ENCODE assay signal across 19 cellular contexts in the genomic region with DNA sequence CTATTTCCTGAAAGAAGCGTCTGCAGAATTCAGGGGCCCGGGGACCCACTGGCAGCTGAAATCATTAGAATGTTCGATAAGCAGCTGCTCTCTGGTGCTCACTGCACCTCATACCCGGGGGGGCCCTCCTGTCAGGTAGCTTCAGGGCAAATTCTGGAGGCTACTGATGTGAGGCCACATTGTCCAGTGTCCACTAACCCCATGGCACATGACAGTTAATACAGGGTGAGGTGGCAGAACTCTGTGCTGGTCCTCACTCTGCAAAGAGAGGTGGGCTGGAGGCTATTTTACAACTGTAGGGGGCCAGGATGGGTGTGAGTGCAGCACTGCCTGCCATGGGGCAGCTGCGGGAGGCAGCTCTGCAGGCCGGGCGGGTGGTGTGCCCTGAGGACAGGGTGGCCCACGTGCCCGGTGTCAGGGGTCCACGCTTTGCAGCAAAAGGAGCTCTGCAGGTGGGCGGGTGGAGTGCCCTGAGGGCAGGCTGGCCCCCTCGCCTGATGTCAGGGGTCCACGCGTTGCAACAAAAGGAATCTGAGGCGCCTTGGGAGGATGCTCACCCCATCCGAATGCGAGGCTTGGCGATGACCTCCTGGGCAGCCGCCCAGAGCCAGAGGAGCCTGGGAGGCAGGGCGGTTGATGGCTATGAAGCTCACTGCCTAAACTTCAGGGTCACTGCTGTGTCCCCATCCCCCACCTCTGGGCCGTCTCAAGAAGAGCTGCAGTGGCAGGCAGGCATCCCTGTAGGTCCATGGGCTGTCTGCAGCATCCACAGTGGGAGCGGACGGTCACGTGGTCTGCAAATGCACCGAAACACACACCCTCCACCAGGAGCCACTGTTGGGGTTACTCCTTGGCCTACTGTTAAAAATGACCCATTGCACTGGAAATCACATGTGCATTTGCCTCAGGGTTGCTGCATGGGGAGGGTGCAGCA.
DNase-seq lines count a peak whose midpoint lies in the region; ATAC-seq, FAIRE-seq and TF ChIP-seq lines count a peak whose summit lies in the region.
"Had no signal": no experiment of that assay in that cellular context is flagged by ENCODE, and none has a peak within 500 bp of the region (broad histone marks: within the 10 kb centered on the region; RNA-seq: fewer than 3 reads in every experiment).

No MANE protein-coding gene starts in this region.

- H3F3A ChIP-seq in neural progenitor cell (ENCODE audit: low read depth), result peaks cover 5% of the 10 kb centered on the region

- H3K9ac ChIP-seq in K562 (ENCODE audit: insufficient read depth in 1 of 2, low read depth in 2 of 2, low read length in 2 of 2) (no peak overlapping the region), neural progenitor cell (no peak overlapping the region)

- no peak for FAIRE-seq in K562 (lab: Jason Lieb, UNC)
- FAIRE-seq: A549, D721Med, GM12892, GM19239 had no signal

- H3K4me2 ChIP-seq in K562 (ENCODE audit: insufficient read depth, low read length) (no peak overlapping the region), neural progenitor cell (no peak overlapping the region)
- H3K4me2 ChIP-seq: A549 had no signal

- H3K9me3 Mint-ChIP-seq in chondrocyte (ENCODE audit: low read depth), result no peaks in the 10 kb centered on the region
- H3K9me3 Mint-ChIP-seq in neural progenitor cell, result peaks cover 2% of the 10 kb centered on the region
- H3K9me3 Mint-ChIP-seq: CD14-positive monocyte; CD8-positive, alpha-beta T cell; H9 had no signal

- CTCF ChIA-PET in K562 (lab: Yijun Ruan, JAX; ENCODE audit: low intra/inter-chr PET ratio), result no interaction called here

- TF ChIP-seq CTCF in K562 (IDR thresholded peaks at IDR 0.05 in 2 of 3, conservative IDR thresholded peaks at IDR 0.05 in 1 of 3; ENCODE audit: insufficient read depth in 2 of 3, low read depth in 1 of 3, low read length in 3 of 3) (no peak), chondrocyte (IDR thresholded peaks at IDR 0.05) (no peak), neural progenitor cell (IDR thresholded peaks at IDR 0.05) (no peak), stomach (IDR thresholded peaks at IDR 0.05) (no peak)

- no peaks in the 10 kb centered on the region for H3K4me1 Mint-ChIP-seq in chondrocyte (ENCODE audit: low read depth)
- peaks cover 24% of the 10 kb centered on the region for H3K4me1 Mint-ChIP-seq in neural progenitor cell
- H3K4me1 Mint-ChIP-seq: CD14-positive monocyte had no signal

- intact Hi-C loops in K562 (cut with micrococcal nuclease) (no loop called here), stomach (cut with DNase I; ENCODE audit: low total_unique reads) (no loop called here)

- H3K9me1 ChIP-seq in K562 (ENCODE audit: control insufficient read depth, insufficient read depth, low read length), result no peaks in the 10 kb centered on the region

- no peak for TF ChIP-seq RAD21 in K562 (CRISPR knock-in tag; conservative IDR thresholded peaks at IDR 0.05 in 1 of 2, IDR thresholded peaks at IDR 0.05 in 1 of 2)

- no peak overlapping the region for H3K4me3 ChIP-seq in K562
- H3K4me3 ChIP-seq in neural progenitor cell, result no peak overlapping the region
- H3K4me3 ChIP-seq in stomach, result no peak overlapping the region
- H3K4me3 ChIP-seq: A549 had no signal

- H3K27ac Mint-ChIP-seq in chondrocyte (ENCODE audit: unreplicated experiment) (no peak overlapping the region), neural progenitor cell (peak overlapping the region; percentile 24)
- H3K27ac Mint-ChIP-seq: CD8-positive, alpha-beta T cell; H9 had no signal

- TF ChIP-seq POLR2A in K562 (conservative IDR thresholded peaks at IDR 0.05) (no peak), stomach (IDR thresholded peaks at IDR 0.05) (no peak)

- no TSS peak for BruUV-seq in K562 (replicated peaks; lab: Mats Ljungman, UMichigan)

- H2AFZ ChIP-seq in K562 (ENCODE audit: low read depth, low read length) (no peak overlapping the region), neural progenitor cell (replicated peaks) (no peak overlapping the region)

- DNase-seq in K562 (ENCODE audit: extremely low read depth in 1 of 4, low spot score in 3 of 4) (no peak), chondrocyte (ENCODE audit: low spot score) (peak; percentile 90), neural progenitor cell (ENCODE audit: low spot score) (no peak), stomach (peak; percentile 22), NCI-H345 (lab: John Stamatoyannopoulos, UW) (no peak)
- DNase-seq: COR-L47, DMS153, DMS79 treated with DMSO at 0.1 percent for 48 hours, GDM1, GOT3, H9 had no signal

- H3K27ac ChIP-seq in K562 (ENCODE audit: extremely low read depth, low read depth, low read length), result no peak overlapping the region
- H3K27ac ChIP-seq in neural progenitor cell, result no peak overlapping the region
- H3K27ac ChIP-seq in stomach, result no peak overlapping the region
- H3K27ac ChIP-seq: A549, HL-60 had no signal

- H4K20me1 ChIP-seq in K562 (replicated peaks; ENCODE audit: control insufficient read depth, insufficient read depth, low read length), result no peaks in the 10 kb centered on the region; the same call in 1 of the 2 replicates
- H4K20me1 ChIP-seq in neural progenitor cell (ENCODE audit: low read depth), result no peaks in the 10 kb centered on the region

- 2% methylated on average over 15 of the region's 25 CpGs for WGBS in K562 (ENCODE audit: insufficient coverage, low coverage, missing lambda C conversion rate)
- 82 to 95% (median 86%) methylated on average over 17 to 25 of the region's 25 CpGs for WGBS in stomach, 5 donors

- H3K27me3 Mint-ChIP-seq in chondrocyte (ENCODE audit: low read depth) (no peaks in the 10 kb centered on the region), neural progenitor cell (ENCODE audit: insufficient read depth, low read depth) (peaks cover 10% of the 10 kb centered on the region)

- H3K9me3 ChIP-seq in K562 (replicated peaks; ENCODE audit: control insufficient read depth, insufficient read depth, low read depth, low read length), result no peaks in the 10 kb centered on the region
- no peaks in the 10 kb centered on the region for H3K9me3 ChIP-seq in neural progenitor cell (ENCODE audit: low read depth)
- no peaks in the 10 kb centered on the region for H3K9me3 ChIP-seq in stomach
- H3K9me3 ChIP-seq: A549 had no signal

- ATAC-seq in K562, result peak; percentile 57; the same call in 1 of the 3 replicates
- ATAC-seq in GM18511 (IDR thresholded peaks at IDR 0.05; ENCODE audit: unreplicated experiment), result no peak
- ATAC-seq: A549; CD8-positive, alpha-beta T cell had no signal

- H3K27me3 ChIP-seq in K562 (ENCODE audit: control insufficient read depth in 2 of 2, insufficient read depth in 2 of 2, low read length in 2 of 2) (peaks cover 5 to 41% of the 10 kb centered on the region in 2 experiments; a peak in 4 of 5 replicates), neural progenitor cell (no peaks in the 10 kb centered on the region), stomach (peaks cover 0 to 69% (median 26%) of the 10 kb centered on the region in 3 donors)

- in situ Hi-C loops in K562 (cut with MboI), result no loop called here

- H3K4me1 ChIP-seq in K562 (replicated peaks in 1 of 2; ENCODE audit: control insufficient read depth in 2 of 2, insufficient read depth in 2 of 2, low read length in 2 of 2) (no peaks in the 10 kb centered on the region), neural progenitor cell (peaks cover 17% of the 10 kb centered on the region), stomach (peaks cover 3 to 27% (median 16%) of the 10 kb centered on the region in 4 donors)
- H3K4me1 ChIP-seq: A549 had no signal

- H3K36me3 Mint-ChIP-seq in chondrocyte (ENCODE audit: low read depth), result no peaks in the 10 kb centered on the region
- no peaks in the 10 kb centered on the region for H3K36me3 Mint-ChIP-seq in neural progenitor cell
- H3K36me3 Mint-ChIP-seq: CD14-positive monocyte; CD8-positive, alpha-beta T cell had no signal

- POLR2A ChIA-PET in K562 (lab: Yijun Ruan, JAX), result interaction anchor here (0.6 kb wide), 1 partner anchor 12 kb away, joined by 3 read pairs; no protein-coding TSS in a partner anchor

- H3K79me2 ChIP-seq in K562 (ENCODE audit: control insufficient read depth, insufficient read depth, low read length) (no peaks in the 10 kb centered on the region), neural progenitor cell (ENCODE audit: low read depth) (no peaks in the 10 kb centered on the region)

- no peaks in the 10 kb centered on the region for H3K36me3 ChIP-seq in K562 (ENCODE audit: control insufficient read depth, insufficient read depth, low read length)
- H3K36me3 ChIP-seq in neural progenitor cell, result no peaks in the 10 kb centered on the region
- no peaks in the 10 kb centered on the region for H3K36me3 ChIP-seq in stomach

- H3K4me3 Mint-ChIP-seq in chondrocyte (ENCODE audit: unreplicated experiment) (no peak overlapping the region), neural progenitor cell (no peak overlapping the region)
- H3K4me3 Mint-ChIP-seq: CD8-positive, alpha-beta T cell; H9 had no signal

- TF ChIP-seq EP300 in K562 (IDR thresholded peaks at IDR 0.05; ENCODE audit: low read length) (no peak), stomach (IDR thresholded peaks at IDR 0.05) (no peak)

TF ChIP-seq in K562, 482 proteins besides CTCF, POLR2A, EP300 and RAD21 (continues in another document):
- TF ChIP-seq ZNF639 (CRISPR knock-in tag; conservative IDR thresholded peaks at IDR 0.05 in 1 of 2, IDR thresholded peaks at IDR 0.05 in 1 of 2) (no peak), RAD51 (IDR thresholded peaks at IDR 0.05; ENCODE audit: borderline replicate concordance, low read depth) (peak; percentile 63; the same call in 1 of the 2 replicates), NFE2 (IDR thresholded peaks at IDR 0.05; ENCODE audit: low read depth) (no peak), EP400 (IDR thresholded peaks at IDR 0.05) (no peak), USF1 (CRISPR knock-in tag; IDR thresholded peaks at IDR 0.05) (peak; percentile 67), ZNF780A (CRISPR knock-in tag; IDR thresholded peaks at IDR 0.05) (no peak), RBM25 (IDR thresholded peaks at IDR 0.05; ENCODE audit: low read depth, low read length, severe bottlenecking) (no peak)

Comparison
In these comparisons a context has a peak if more than half of its experiments do, and no peak if none do; other contexts are left out.
1. DNase-seq: peak in chondrocyte (single experiment) and stomach (single experiment); none in K562 (0 of 4), neural progenitor cell (single experiment) and NCI-H345 (single experiment).